Comparison of ENCODE assay signal across 24 cellular contexts in genomic region chr19:39627631-39628030, GRCh38. TPM values are rescaled to one million over a fixed set of nuclear protein-coding genes. Genes with fewer than 3 reads are reported as not detected.
DNase-seq lines count a peak whose midpoint lies in the region; ATAC-seq and TF ChIP-seq lines count a peak whose summit lies in the region.
"Not testable (repeated sequence)": the region's sequence is repeated elsewhere in the genome, so short reads cannot be mapped to it uniquely, and the experiment has no call there.
"Had no signal": no experiment of that assay in that cellular context is flagged by ENCODE, and none has a peak within 500 bp of the region (broad histone marks: within the 10 kb centered on the region; RNA-seq: fewer than 3 reads in every experiment).

No MANE protein-coding gene starts in this region.

- H4K5ac ChIP-seq in mesendoderm (ENCODE audit: low read length) = not testable (repeated sequence)

- H3K56ac ChIP-seq in mesendoderm (ENCODE audit: low read length) = not testable (repeated sequence)

- H3K79me1 ChIP-seq in mesendoderm (ENCODE audit: low read length) = not testable (repeated sequence)

- no CpG with 5 or more reads among the region's 2 CpGs for WGBS in mesendoderm (ENCODE audit: extremely low coverage, insufficient coverage, low lambda C conversion rate)

- not testable (repeated sequence) for TF ChIP-seq POLR2A in HCT116 (IDR thresholded peaks at IDR 0.05; ENCODE audit: borderline replicate concordance, extremely low read depth, insufficient read depth, insufficient read length); NB4 (IDR thresholded peaks at IDR 0.05; ENCODE audit: extremely low read depth, insufficient read length)

- H2AFZ ChIP-seq in HCT116 (ENCODE audit: low read depth, low read length, poor library complexity, severe bottlenecking) = not testable (repeated sequence)

- peak; percentile 34; the same call in 1 of the 2 replicates for ATAC-seq in HCT116

- H3K36me3 ChIP-seq in HCT116 (ENCODE audit: control insufficient read depth in 1 of 2, insufficient read depth in 2 of 2, low read length in 2 of 2); mesendoderm (ENCODE audit: control insufficient read depth, insufficient read depth, low read length): not testable (repeated sequence)

- not testable (repeated sequence) for H2BK120ac ChIP-seq in mesendoderm (ENCODE audit: low read depth, low read length)

- H3K27ac ChIP-seq in HCT116 (ENCODE audit: low read depth, low read length); VCaP; mesendoderm (ENCODE audit: low read depth, low read length): not testable (repeated sequence)

- not testable (repeated sequence) for H3K23ac ChIP-seq in mesendoderm (ENCODE audit: low read length)

- peaks cover 44% of the 10 kb centered on the region for H3K27me3 ChIP-seq in HCT116 (ENCODE audit: insufficient read depth, low read length)
- not testable (repeated sequence) for H3K27me3 ChIP-seq in mesendoderm (ENCODE audit: insufficient read depth, low read length, poor library complexity)

- not testable (repeated sequence) for H3K4ac ChIP-seq in mesendoderm (ENCODE audit: low read depth, low read length)

- H4K20me1 ChIP-seq in HCT116 (ENCODE audit: insufficient read depth) = not testable (repeated sequence)

- H3K4me1 ChIP-seq in HCT116 (ENCODE audit: control insufficient read depth in 1 of 2, insufficient read depth in 2 of 2, low read length in 2 of 2); mesendoderm (ENCODE audit: control insufficient read depth, low read depth, low read length): not testable (repeated sequence)

- not testable (repeated sequence) for H3K4me3 ChIP-seq in HCT116 (replicated peaks in 1 of 2; ENCODE audit: low read depth in 1 of 2, low read length in 2 of 2); NB4 (ENCODE audit: low read depth, low read length); mesendoderm (ENCODE audit: low read length)

- H3K9me3 ChIP-seq in HCT116 (ENCODE audit: control insufficient read depth in 1 of 2, insufficient read depth in 1 of 2, low read depth in 1 of 2, low read length in 2 of 2) = not testable (repeated sequence)

- peak; percentile 43 for DNase-seq in DMS53 treated with DMSO at 0.1 percent for 48 hours (lab: John Stamatoyannopoulos, UW; ENCODE audit: unreplicated experiment)
- DNase-seq in HCT116 (ENCODE audit: low read depth, low spot score) = peak; percentile 2
- peak; percentile 2 for DNase-seq in NB4 (ENCODE audit: low read depth)
- DNase-seq in NCI-H526 (lab: John Stamatoyannopoulos, UW) = peak; percentile 49 to 54
- peak; percentile 34 for DNase-seq in OCI-M1 (lab: John Stamatoyannopoulos, UW)
- DNase-seq in mesendoderm = peak; percentile 32

- not testable (repeated sequence) for H3K18ac ChIP-seq in mesendoderm (ENCODE audit: low read length)

- RAD21 ChIA-PET in HCT116 (lab: Charles Lee; ENCODE audit: low non-redundant PET in 1 of 2, low total read pairs in 2 of 2, uncharacterized antibody in 2 of 2, unreplicated experiment in 2 of 2) = not testable (repeated sequence)

- intact Hi-C loops in HCT116 (cut with micrococcal nuclease) = not testable (repeated sequence)

- TF ChIP-seq CTCF in GM12873 (IDR thresholded peaks at IDR 0.05; ENCODE audit: insufficient read depth, low read depth, low read length, missing control alignments) (peak; percentile 43), HCT116 (IDR thresholded peaks at IDR 0.05 in 2 of 3, conservative IDR thresholded peaks at IDR 0.05 in 1 of 3; ENCODE audit: borderline replicate concordance in 1 of 3, insufficient read depth in 1 of 3, low read depth in 2 of 3, low read length in 2 of 3) (0 out of 6 replicates have a peak, but pooled peaks of 1 of the 3 experiments have one; percentile 4), VCaP (conservative IDR thresholded peaks at IDR 0.05) (peak; percentile 47; the same call in 1 of the 2 replicates)
- TF ChIP-seq CTCF in NB4 (IDR thresholded peaks at IDR 0.05; ENCODE audit: low read depth, low read length) = not testable (repeated sequence)

- not testable (repeated sequence) for H2AK5ac ChIP-seq in mesendoderm (ENCODE audit: low read length)

- not testable (repeated sequence) for H2BK5ac ChIP-seq in mesendoderm (ENCODE audit: low read length)

- H3K4me2 ChIP-seq in HCT116 (ENCODE audit: low read length); mesendoderm (ENCODE audit: low read length): not testable (repeated sequence)

- peak; percentile 44; the same call in 1 of the 2 replicates for TF ChIP-seq RAD21 in HCT116 (IDR thresholded peaks at IDR 0.05; ENCODE audit: low read depth)

- H3K9me2 ChIP-seq in HCT116 (ENCODE audit: insufficient read depth) = not testable (repeated sequence)

- H3K79me2 ChIP-seq in HCT116 (ENCODE audit: insufficient read depth, low read length); mesendoderm (ENCODE audit: control insufficient read depth, insufficient read depth, low read length): not testable (repeated sequence)

- not testable (repeated sequence) for H2BK15ac ChIP-seq in mesendoderm (replicated peaks; ENCODE audit: low read depth)

- POLR2A ChIA-PET in HCT116 (lab: Charles Lee) = not testable (repeated sequence)

- not testable (repeated sequence) for H4K8ac ChIP-seq in mesendoderm (ENCODE audit: low read depth, low read length)

- BruUV-seq in HCT116 (replicated peaks; lab: Mats Ljungman, UMichigan) = not testable (repeated sequence)

- H3K9ac ChIP-seq in HCT116 (ENCODE audit: low read length); mesendoderm (ENCODE audit: low read length): not testable (repeated sequence)

- CTCF ChIA-PET in HCT116 (lab: Charles Lee) = interaction anchor here (1.2 kb wide), 1 partner anchor 76 kb away, joined by 6 read pairs; no protein-coding TSS in a partner anchor

RNA-seq across cellular contexts. Expression of gene LGALS13, which starts 25.3 kb away (rescaled TPM):
- not detected for total RNA-seq in HCT116 (2021; ENCODE audit: unreplicated experiment)
- polyA plus RNA-seq in HCT116 (2012) = not detected in 2 replicates
- not detected for polyA plus RNA-seq in mesendoderm (2013, experiment 1 of 2)
- not detected for polyA plus RNA-seq in mesendoderm (2013, experiment 2 of 2)
- total RNA-seq: activated CD4-positive, alpha-beta memory T cell treated with anti-CD3 and anti-CD28 coated beads for 36 hours; activated naive CD4-positive, alpha-beta T cell treated with anti-CD3 and anti-CD28 coated beads for 36 hours; activated T-helper 1 cell treated with anti-CD3 and anti-CD28 coated beads, Interleukin-12 subunit alpha, Interleukin-12 subunit beta, Interleukin-2, Interleukin-4 antibody, amounts not matched to agents 30 ng/mL and 10 ng/mL and 1 ng/mL, durations not matched to agents 14 hours and 24 hours and 36 hours; adrenal gland; body of pancreas; Caco-2; dermis microvascular lymphatic vessel endothelial cell; fibroblast of lung; GM23248; left cardiac atrium; lung microvascular endothelial cell; ovary; renal cortical epithelial cell; skeletal muscle tissue; temporal lobe; ureter had no signal
- polyA plus RNA-seq: adrenal gland, fibroblast of lung, GM23248, ovary had no signal

RNA-seq across cellular contexts. Expression of gene LGALS16, which starts 28.1 kb away (rescaled TPM):
- total RNA-seq in HCT116 (2021; ENCODE audit: unreplicated experiment) = not detected
- not detected in 2 replicates for polyA plus RNA-seq in HCT116 (2012)
- polyA plus RNA-seq in mesendoderm (2013, experiment 1 of 2) = not detected
- not detected for polyA plus RNA-seq in mesendoderm (2013, experiment 2 of 2)
- total RNA-seq: activated CD4-positive, alpha-beta memory T cell treated with anti-CD3 and anti-CD28 coated beads for 36 hours; activated naive CD4-positive, alpha-beta T cell treated with anti-CD3 and anti-CD28 coated beads for 36 hours; activated T-helper 1 cell treated with anti-CD3 and anti-CD28 coated beads, Interleukin-12 subunit alpha, Interleukin-12 subunit beta, Interleukin-2, Interleukin-4 antibody, amounts not matched to agents 30 ng/mL and 10 ng/mL and 1 ng/mL, durations not matched to agents 14 hours and 24 hours and 36 hours; adrenal gland; body of pancreas; Caco-2; dermis microvascular lymphatic vessel endothelial cell; fibroblast of lung; GM23248; left cardiac atrium; lung microvascular endothelial cell; ovary; renal cortical epithelial cell; skeletal muscle tissue; temporal lobe; ureter had no signal
- polyA plus RNA-seq: adrenal gland, fibroblast of lung, GM23248, ovary had no signal
